12 cellular contexts compared by ENCODE assay signal in the genomic region with DNA sequence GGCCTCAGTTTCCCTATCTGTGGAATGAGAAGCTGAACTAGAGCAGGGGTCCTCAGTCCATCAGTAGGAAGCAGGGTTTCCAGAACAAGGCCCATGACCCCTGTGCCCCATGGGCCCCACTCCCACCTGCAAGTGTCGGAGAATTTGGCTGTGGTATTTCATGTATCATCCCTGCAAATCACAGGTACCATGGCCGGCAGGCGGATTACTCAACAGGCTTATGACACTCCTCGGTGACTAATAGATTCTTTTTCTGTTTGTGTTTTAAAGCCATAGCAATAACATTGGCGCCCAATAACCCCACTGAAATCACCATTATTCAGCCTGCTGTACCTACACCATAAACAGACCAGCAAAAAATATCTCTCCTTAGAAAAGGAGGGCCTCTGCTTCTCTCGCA. TPM values are rescaled to one million over a fixed set of nuclear protein-coding genes. Genes with fewer than 3 reads are reported as not detected.
DNase-seq lines count a peak whose midpoint lies in the region; TF ChIP-seq lines count a peak whose summit lies in the region.
"Had no signal": no experiment of that assay in that cellular context is flagged by ENCODE, and none has a peak within 500 bp of the region (broad histone marks: within the 10 kb centered on the region; RNA-seq: fewer than 3 reads in every experiment).

No MANE protein-coding gene starts in this region.

- TF ChIP-seq POLR2A in vagina (IDR thresholded peaks at IDR 0.05) = no peak

- intact Hi-C loops in left ventricle myocardium inferior (cut with micrococcal nuclease) = no loop called here
- intact Hi-C loops in cardiac septum (cut with DNase I) = no loop called here
- intact Hi-C loops in vagina (cut with DNase I) = no loop called here
- intact Hi-C loops in posterior vena cava (cut with DNase I) = no loop called here

- H3K4me1 ChIP-seq in left ventricle myocardium inferior = peaks cover 17% of the 10 kb centered on the region
- peaks cover 9% of the 10 kb centered on the region for H3K4me1 ChIP-seq in vagina
- H3K4me1 ChIP-seq: parathyroid adenoma had no signal

- no peak overlapping the region for H3K4me3 ChIP-seq in left ventricle myocardium inferior
- H3K4me3 ChIP-seq in vagina = no peak overlapping the region

- no peaks in the 10 kb centered on the region for H3K36me3 ChIP-seq in left ventricle myocardium inferior
- H3K36me3 ChIP-seq in vagina = no peaks in the 10 kb centered on the region

- DNase-seq in left ventricle myocardium inferior (no peak), cardiac septum (ENCODE audit: low spot score) (no peak), amniotic stem cell (lab: John Stamatoyannopoulos, UW) (peak; percentile 8), kidney tubule cell (ENCODE audit: low spot score) (peak; percentile 88), vagina (ENCODE audit: extremely low spot score in 2 of 2) (no peak), posterior vena cava (ENCODE audit: low spot score) (no peak), NCI-H187 (lab: John Stamatoyannopoulos, UW) (no peak), NCI-H2171 (lab: John Stamatoyannopoulos, UW) (no peak)
- DNase-seq: activated naive CD4-positive, alpha-beta T cell treated with anti-CD3 and anti-CD28 coated beads, Interleukin-2, amount 10 ng/mL, durations not matched to agents 7 days and 5 days; CD4-positive, CD25-positive, alpha-beta regulatory T cell; NCI-H1694 treated with DMSO at 0.1 percent for 48 hours had no signal

- peak overlapping the region; percentile 11 for H3K27ac ChIP-seq in left ventricle myocardium inferior (replicated peaks)
- H3K27ac ChIP-seq in vagina = peak overlapping the region; percentile 40
- H3K27ac ChIP-seq: parathyroid adenoma had no signal

- TF ChIP-seq CTCF in left ventricle myocardium inferior (IDR thresholded peaks at IDR 0.05; ENCODE audit: borderline replicate concordance) (no peak), vagina (IDR thresholded peaks at IDR 0.05) (no peak)

- no peaks in the 10 kb centered on the region for H3K27me3 ChIP-seq in left ventricle myocardium inferior (ENCODE audit: low read depth)
- H3K27me3 ChIP-seq in vagina = no peaks in the 10 kb centered on the region

- H3K9me3 ChIP-seq in left ventricle myocardium inferior (replicated peaks) (no peaks in the 10 kb centered on the region), vagina (no peaks in the 10 kb centered on the region)

RNA-seq across cellular contexts. Expression of a gene that starts 60.0 kb away (rescaled TPM):
- total RNA-seq in left ventricle myocardium inferior (22.7 TPM), cardiac septum (9.2 TPM), vagina (6.9 TPM), posterior vena cava (10 to 100 TPM; 39.2 to 59.3 TPM)
- total RNA-seq: CD4-positive, CD25-positive, alpha-beta regulatory T cell had no signal

Comparison
In these comparisons a context has a peak if more than half of its experiments do, and no peak if none do; other contexts are left out.
1. DNase-seq: peak in amniotic stem cell (single experiment) and kidney tubule cell (single experiment); none in left ventricle myocardium inferior (single experiment), cardiac septum (single experiment), vagina (0 of 2), posterior vena cava (single experiment), NCI-H187 (0 of 2) and NCI-H2171 (single experiment).